1 cellular context compared by ENCODE assay signal in genomic region chr13:27965343-27965739, GRCh38.
TF ChIP-seq lines count a peak whose summit lies in the region.

No MANE protein-coding gene starts in this region.

TF ChIP-seq in GM23338, 12 proteins besides CTCF, POLR2A, EP300 and RAD21 (continued from another document):
- TF ChIP-seq, protein P1, sequence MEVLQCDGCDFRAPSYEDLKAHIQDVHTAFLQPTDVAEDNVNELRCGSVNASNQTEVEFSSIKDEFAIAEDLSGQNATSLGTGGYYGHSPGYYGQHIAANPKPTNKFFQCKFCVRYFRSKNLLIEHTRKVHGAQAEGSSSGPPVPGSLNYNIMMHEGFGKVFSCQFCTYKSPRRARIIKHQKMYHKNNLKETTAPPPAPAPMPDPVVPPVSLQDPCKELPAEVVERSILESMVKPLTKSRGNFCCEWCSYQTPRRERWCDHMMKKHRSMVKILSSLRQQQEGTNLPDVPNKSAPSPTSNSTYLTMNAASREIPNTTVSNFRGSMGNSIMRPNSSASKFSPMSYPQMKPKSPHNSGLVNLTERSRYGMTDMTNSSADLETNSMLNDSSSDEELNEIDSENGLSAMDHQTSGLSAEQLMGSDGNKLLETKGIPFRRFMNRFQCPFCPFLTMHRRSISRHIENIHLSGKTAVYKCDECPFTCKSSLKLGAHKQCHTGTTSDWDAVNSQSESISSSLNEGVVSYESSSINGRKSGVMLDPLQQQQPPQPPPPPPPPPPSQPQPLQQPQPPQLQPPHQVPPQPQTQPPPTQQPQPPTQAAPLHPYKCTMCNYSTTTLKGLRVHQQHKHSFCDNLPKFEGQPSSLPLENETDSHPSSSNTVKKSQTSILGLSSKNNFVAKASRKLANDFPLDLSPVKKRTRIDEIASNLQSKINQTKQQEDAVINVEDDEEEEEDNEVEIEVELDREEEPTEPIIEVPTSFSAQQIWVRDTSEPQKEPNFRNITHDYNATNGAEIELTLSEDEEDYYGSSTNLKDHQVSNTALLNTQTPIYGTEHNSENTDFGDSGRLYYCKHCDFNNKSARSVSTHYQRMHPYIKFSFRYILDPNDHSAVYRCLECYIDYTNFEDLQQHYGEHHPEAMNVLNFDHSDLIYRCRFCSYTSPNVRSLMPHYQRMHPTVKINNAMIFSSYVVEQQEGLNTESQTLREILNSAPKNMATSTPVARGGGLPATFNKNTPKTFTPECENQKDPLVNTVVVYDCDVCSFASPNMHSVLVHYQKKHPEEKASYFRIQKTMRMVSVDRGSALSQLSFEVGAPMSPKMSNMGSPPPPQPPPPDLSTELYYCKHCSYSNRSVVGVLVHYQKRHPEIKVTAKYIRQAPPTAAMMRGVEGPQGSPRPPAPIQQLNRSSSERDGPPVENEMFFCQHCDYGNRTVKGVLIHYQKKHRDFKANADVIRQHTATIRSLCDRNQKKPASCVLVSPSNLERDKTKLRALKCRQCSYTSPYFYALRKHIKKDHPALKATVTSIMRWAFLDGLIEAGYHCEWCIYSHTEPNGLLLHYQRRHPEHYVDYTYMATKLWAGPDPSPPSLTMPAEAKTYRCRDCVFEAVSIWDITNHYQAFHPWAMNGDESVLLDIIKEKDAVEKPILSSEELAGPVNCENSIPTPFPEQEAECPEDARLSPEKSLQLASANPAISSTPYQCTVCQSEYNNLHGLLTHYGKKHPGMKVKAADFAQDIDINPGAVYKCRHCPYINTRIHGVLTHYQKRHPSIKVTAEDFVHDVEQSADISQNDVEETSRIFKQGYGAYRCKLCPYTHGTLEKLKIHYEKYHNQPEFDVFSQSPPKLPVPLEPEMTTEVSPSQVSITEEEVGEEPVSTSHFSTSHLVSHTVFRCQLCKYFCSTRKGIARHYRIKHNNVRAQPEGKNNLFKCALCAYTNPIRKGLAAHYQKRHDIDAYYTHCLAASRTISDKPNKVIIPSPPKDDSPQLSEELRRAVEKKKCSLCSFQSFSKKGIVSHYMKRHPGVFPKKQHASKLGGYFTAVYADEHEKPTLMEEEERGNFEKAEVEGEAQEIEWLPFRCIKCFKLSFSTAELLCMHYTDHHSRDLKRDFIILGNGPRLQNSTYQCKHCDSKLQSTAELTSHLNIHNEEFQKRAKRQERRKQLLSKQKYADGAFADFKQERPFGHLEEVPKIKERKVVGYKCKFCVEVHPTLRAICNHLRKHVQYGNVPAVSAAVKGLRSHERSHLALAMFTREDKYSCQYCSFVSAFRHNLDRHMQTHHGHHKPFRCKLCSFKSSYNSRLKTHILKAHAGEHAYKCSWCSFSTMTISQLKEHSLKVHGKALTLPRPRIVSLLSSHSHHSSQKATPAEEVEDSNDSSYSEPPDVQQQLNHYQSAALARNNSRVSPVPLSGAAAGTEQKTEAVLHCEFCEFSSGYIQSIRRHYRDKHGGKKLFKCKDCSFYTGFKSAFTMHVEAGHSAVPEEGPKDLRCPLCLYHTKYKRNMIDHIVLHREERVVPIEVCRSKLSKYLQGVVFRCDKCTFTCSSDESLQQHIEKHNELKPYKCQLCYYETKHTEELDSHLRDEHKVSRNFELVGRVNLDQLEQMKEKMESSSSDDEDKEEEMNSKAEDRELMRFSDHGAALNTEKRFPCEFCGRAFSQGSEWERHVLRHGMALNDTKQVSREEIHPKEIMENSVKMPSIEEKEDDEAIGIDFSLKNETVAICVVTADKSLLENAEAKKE (CRISPR knock-in tag; IDR thresholded peaks at IDR 0.05), result no peak
- no peak for TF ChIP-seq CREB1 (CRISPR knock-in tag; IDR thresholded peaks at IDR 0.05; ENCODE audit: low read depth)
- no peak for TF ChIP-seq EZH2 (IDR thresholded peaks at IDR 0.05; ENCODE audit: low read depth, unreplicated experiment)
- no peak for TF ChIP-seq NANOG (IDR thresholded peaks at IDR 0.05; ENCODE audit: borderline replicate concordance)
- TF ChIP-seq POLR2AphosphoS5 (IDR thresholded peaks at IDR 0.05; ENCODE audit: low read depth), result no peak
- TF ChIP-seq ZNF331 (CRISPR knock-in tag; IDR thresholded peaks at IDR 0.05; ENCODE audit: low read depth), result no peak
- TF ChIP-seq ETS1 (IDR thresholded peaks at IDR 0.05), result no peak
- TF ChIP-seq JUNB (IDR thresholded peaks at IDR 0.05; ENCODE audit: unreplicated experiment), result no peak
- no peak for TF ChIP-seq REST (IDR thresholded peaks at IDR 0.05; ENCODE audit: unreplicated experiment)
- no peak for TF ChIP-seq ZNF114 (CRISPR knock-in tag; IDR thresholded peaks at IDR 0.05)
- no peak for TF ChIP-seq EZH2phosphoT487 (IDR thresholded peaks at IDR 0.05; ENCODE audit: unreplicated experiment)
